ENCODE assay signal across 8 cellular contexts in genomic region chr6:28839443-28840120, GRCh38.
A peak's percentile ranks its signal among the peaks of the same experiment; 100 is the strongest.
DNase-seq lines count a peak whose midpoint lies in the region; ATAC-seq, FAIRE-seq and TF ChIP-seq lines count a peak whose summit lies in the region.

No MANE protein-coding gene starts in this region.

- no peaks in the 10 kb centered on the region for H3K79me2 ChIP-seq in keratinocyte (ENCODE audit: control insufficient read depth, insufficient read depth, low read length)

- H3K4me1 Mint-ChIP-seq in activated CD4-positive, alpha-beta T cell treated with anti-CD3 and anti-CD28 coated beads for 36 hours = peaks cover 12% of the 10 kb centered on the region
- peaks cover 15% of the 10 kb centered on the region for H3K4me1 Mint-ChIP-seq in activated T-helper 2 cell treated with anti-CD3 and anti-CD28 coated beads, Interferon-gamma antibody, Interleukin-2, Interleukin-4, amounts not matched to agents 10 μg/mL and 5 μg/mL and 100 μg/mL, durations not matched to agents 14 hours and 24 hours and 36 hours (ENCODE audit: low read depth)

- H3K4me1 ChIP-seq in keratinocyte (ENCODE audit: control insufficient read depth, extremely low read depth, insufficient read depth, low read length) (no peaks in the 10 kb centered on the region), subcutaneous abdominal adipose tissue (ENCODE audit: control insufficient read depth in 5 of 5, insufficient read depth in 5 of 5, low read length in 5 of 5) (peaks cover 0 to 25% (median 19%) of the 10 kb centered on the region in 5 donors)

- no peak for TF ChIP-seq CTCF in keratinocyte (optimal IDR thresholded peaks at IDR 0.05 in 1 of 3, IDR thresholded peaks at IDR 0.05 in 1 of 3, conservative IDR thresholded peaks at IDR 0.05 in 1 of 3; ENCODE audit: extremely low read depth in 1 of 3, insufficient read depth in 2 of 3, low read length in 3 of 3)

- H3K36me3 Mint-ChIP-seq in activated CD4-positive, alpha-beta T cell treated with anti-CD3 and anti-CD28 coated beads for 36 hours (ENCODE audit: low read depth) = peaks cover 3% of the 10 kb centered on the region
- H3K36me3 Mint-ChIP-seq in activated T-helper 2 cell treated with anti-CD3 and anti-CD28 coated beads, Interferon-gamma antibody, Interleukin-2, Interleukin-4, amounts not matched to agents 10 μg/mL and 5 μg/mL and 100 μg/mL, durations not matched to agents 14 hours and 24 hours and 36 hours (ENCODE audit: low read depth) = no peaks in the 10 kb centered on the region

- intact Hi-C loops in activated CD4-positive, alpha-beta T cell treated with anti-CD3 and anti-CD28 coated beads for 36 hours (cut with DNase I, micrococcal nuclease) = loop anchor here (1.0 to 10.0 kb wide), 6 partner anchors 24 to 755 kb away; no protein-coding TSS in a partner anchor
- intact Hi-C loops in activated T-helper 2 cell treated with anti-CD3 and anti-CD28 coated beads, Interferon-gamma antibody, Interleukin-2, Interleukin-4, amounts not matched to agents 10 μg/mL and 5 μg/mL and 100 μg/mL, durations not matched to agents 14 hours and 24 hours and 36 hours (cut with micrococcal nuclease) = loop anchor here (2.0 kb wide), 1 partner anchor 83 kb away; the partner anchor contains the start of gene TRIM27

- H3K36me3 ChIP-seq in keratinocyte (ENCODE audit: control insufficient read depth in 2 of 2, extremely low read depth in 1 of 2, insufficient read depth in 2 of 2, low read length in 2 of 2) = no peaks in the 10 kb centered on the region
- no peaks in the 10 kb centered on the region for H3K36me3 ChIP-seq in subcutaneous abdominal adipose tissue (ENCODE audit: control insufficient read depth in 5 of 5, insufficient read depth in 5 of 5, low read length in 5 of 5)

- POLR2A ChIA-PET in activated CD4-positive, alpha-beta T cell treated with anti-CD3 and anti-CD28 coated beads for 36 hours (lab: Charles Lee) = interaction anchor here (1.1 to 1.9 kb wide), 2 partner anchors 9 to 84 kb away, joined by 3 to 7 read pairs; partner anchors contain the start of gene TRIM27

- no peaks in the 10 kb centered on the region for H4K20me1 ChIP-seq in keratinocyte (ENCODE audit: control insufficient read depth, extremely low read depth, insufficient read depth, low read length)

- H3K9me3 ChIP-seq in keratinocyte (ENCODE audit: control insufficient read depth, low read depth, low read length) = no peaks in the 10 kb centered on the region
- H3K9me3 ChIP-seq in subcutaneous abdominal adipose tissue (ENCODE audit: control insufficient read depth in 5 of 5, low read length in 5 of 5) = no peaks in the 10 kb centered on the region

- H3K27me3 ChIP-seq in keratinocyte (ENCODE audit: control insufficient read depth, extremely low read depth, insufficient read depth, low read length) = no peaks in the 10 kb centered on the region
- peaks cover 0 to 4% (median 2%) of the 10 kb centered on the region in 5 donors for H3K27me3 ChIP-seq in subcutaneous abdominal adipose tissue (ENCODE audit: control insufficient read depth in 5 of 5, insufficient read depth in 4 of 5, low read length in 5 of 5)

- dilution Hi-C loops in keratinocyte (cut with MboI; ENCODE audit: extremely low pct_ligation_motif_present, low sequenced_read_pairs) = no loop called here

- no peak overlapping the region for H3K27ac ChIP-seq in keratinocyte (ENCODE audit: control insufficient read depth, insufficient read depth, low read length)
- peak overlapping the region; percentile 67 for H3K27ac ChIP-seq in subcutaneous abdominal adipose tissue (ENCODE audit: low read depth, low read length)

- H3K4me3 Mint-ChIP-seq in activated CD4-positive, alpha-beta T cell treated with anti-CD3 and anti-CD28 coated beads for 36 hours = peak overlapping the region; percentile 83
- H3K4me3 Mint-ChIP-seq in activated T-helper 2 cell treated with anti-CD3 and anti-CD28 coated beads, Interferon-gamma antibody, Interleukin-2, Interleukin-4, amounts not matched to agents 10 μg/mL and 5 μg/mL and 100 μg/mL, durations not matched to agents 14 hours and 24 hours and 36 hours (ENCODE audit: low read depth) = peak overlapping the region; percentile 97

- DNase-seq in activated CD4-positive, alpha-beta T cell treated with anti-CD3 and anti-CD28 coated beads for 36 hours = no peak
- no peak for DNase-seq in activated CD4-positive, alpha-beta T cell treated with anti-CD3 and anti-CD28 coated beads, Interleukin-2, amount 50 U/mL, for 1 hour
- DNase-seq in activated T-helper 2 cell treated with anti-CD3 and anti-CD28 coated beads, Interferon-gamma antibody, Interleukin-2, Interleukin-4, amounts not matched to agents 10 μg/mL and 5 μg/mL and 100 μg/mL, durations not matched to agents 14 hours and 24 hours and 36 hours (ENCODE audit: low spot score) = no peak
- DNase-seq in keratinocyte (ENCODE audit: low read depth, low spot score) (no peak), EL (no peak), NCI-H1436 treated with DMSO at 0.1 percent for 48 hours (lab: John Stamatoyannopoulos, UW) (no peak)

- peak overlapping the region; percentile 51 to 99 (median 86) for H3K4me3 ChIP-seq in keratinocyte (ENCODE audit: control insufficient read depth in 2 of 3, extremely low read depth in 1 of 3, insufficient read depth in 2 of 3, low read depth in 1 of 3, low read length in 3 of 3)
- peak overlapping the region; percentile 87 to 93 (median 90) for H3K4me3 ChIP-seq in subcutaneous abdominal adipose tissue (ENCODE audit: low read depth in 1 of 5, low read length in 5 of 5)

- peak overlapping the region; percentile 72 for H3K9ac ChIP-seq in keratinocyte (ENCODE audit: control insufficient read depth, extremely low read depth, insufficient read depth, low read length)
- peak overlapping the region in 2 of 5 donors; percentile 73 to 81 for H3K9ac ChIP-seq in subcutaneous abdominal adipose tissue (ENCODE audit: low read length in 5 of 5)

- H3K27me3 Mint-ChIP-seq in activated CD4-positive, alpha-beta T cell treated with anti-CD3 and anti-CD28 coated beads for 36 hours = peaks cover 12% of the 10 kb centered on the region
- peaks cover 49% of the 10 kb centered on the region for H3K27me3 Mint-ChIP-seq in activated T-helper 2 cell treated with anti-CD3 and anti-CD28 coated beads, Interferon-gamma antibody, Interleukin-2, Interleukin-4, amounts not matched to agents 10 μg/mL and 5 μg/mL and 100 μg/mL, durations not matched to agents 14 hours and 24 hours and 36 hours (ENCODE audit: low read depth)

- CTCF ChIA-PET in activated CD4-positive, alpha-beta T cell treated with anti-CD3 and anti-CD28 coated beads for 36 hours (lab: Charles Lee) = interaction anchor here (0.5 to 5.9 kb wide), 21 partner anchors 10 to 1716 kb away, joined by 3 to 87 read pairs (median 4); partner anchors contain the start of gene TRIM27

- no peaks in the 10 kb centered on the region for H3K9me1 ChIP-seq in keratinocyte (ENCODE audit: control insufficient read depth, extremely low read depth, insufficient read depth, low read length)

- no peak overlapping the region for H3K27ac Mint-ChIP-seq in activated CD4-positive, alpha-beta T cell treated with anti-CD3 and anti-CD28 coated beads for 36 hours
- H3K27ac Mint-ChIP-seq in activated T-helper 2 cell treated with anti-CD3 and anti-CD28 coated beads, Interferon-gamma antibody, Interleukin-2, Interleukin-4, amounts not matched to agents 10 μg/mL and 5 μg/mL and 100 μg/mL, durations not matched to agents 14 hours and 24 hours and 36 hours = peak overlapping the region; percentile 79

- no peak for ATAC-seq in activated CD4-positive, alpha-beta T cell treated with anti-CD3 and anti-CD28 coated beads for 36 hours
- no peak for ATAC-seq in GM21526 (IDR thresholded peaks at IDR 0.05; ENCODE audit: low FRiP score, unreplicated experiment)

- FAIRE-seq in keratinocyte (lab: Jason Lieb, UNC) = no peak

- peak overlapping the region; percentile 88 for H3K4me2 ChIP-seq in keratinocyte (ENCODE audit: control insufficient read depth, extremely low read depth, insufficient read depth, low read depth, low read length)

- no peaks in the 10 kb centered on the region for H3K9me3 Mint-ChIP-seq in activated CD4-positive, alpha-beta T cell treated with anti-CD3 and anti-CD28 coated beads for 36 hours (ENCODE audit: low read depth)
- no peaks in the 10 kb centered on the region for H3K9me3 Mint-ChIP-seq in activated T-helper 2 cell treated with anti-CD3 and anti-CD28 coated beads, Interferon-gamma antibody, Interleukin-2, Interleukin-4, amounts not matched to agents 10 μg/mL and 5 μg/mL and 100 μg/mL, durations not matched to agents 14 hours and 24 hours and 36 hours

- H2AFZ ChIP-seq in keratinocyte (ENCODE audit: control insufficient read depth, low read length) = peak overlapping the region; percentile 90
